Comparison of ENCODE assay signal across 8 cellular contexts in the genomic region with DNA sequence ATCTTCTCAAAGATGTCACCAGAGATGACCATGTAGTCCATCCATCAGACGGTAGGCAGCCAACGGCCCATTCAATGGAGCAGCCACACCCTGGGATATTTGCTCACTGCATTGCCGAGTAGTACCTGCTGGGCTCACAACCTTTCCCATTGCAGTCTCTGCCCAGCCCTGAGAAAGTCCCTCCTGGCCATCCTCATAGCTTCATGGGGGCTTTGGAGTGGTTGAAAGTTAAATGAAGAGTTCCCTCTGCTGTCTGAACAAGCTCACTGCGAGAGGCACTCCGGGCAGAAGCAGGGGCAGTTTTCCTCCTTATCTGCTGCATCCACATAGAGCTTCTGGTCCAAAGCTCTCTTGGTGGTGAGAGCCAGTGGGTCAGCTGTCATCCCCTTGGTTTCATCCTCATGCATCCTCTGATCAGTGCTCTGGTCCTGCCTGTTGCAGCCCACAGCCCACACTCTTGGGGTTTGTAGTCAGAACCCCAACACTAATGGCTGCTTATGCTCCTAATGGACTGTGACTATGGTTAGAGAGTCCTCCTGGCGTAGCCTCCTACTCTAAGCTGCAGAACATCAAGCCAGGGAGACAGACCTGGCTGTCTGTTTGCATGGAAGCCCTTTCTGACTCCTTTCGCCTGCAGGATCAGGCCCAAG. TPM values are rescaled to one million over a fixed set of nuclear protein-coding genes. Genes with fewer than 3 reads are reported as not detected.
A peak's percentile ranks its signal among the peaks of the same experiment; 100 is the strongest.
DNase-seq lines count a peak whose midpoint lies in the region; ATAC-seq and TF ChIP-seq lines count a peak whose summit lies in the region.

No MANE protein-coding gene starts in this region.

- CTCF ChIA-PET in WTC11 (lab: Charles Lee) = interaction anchor here (0.6 to 3.0 kb wide), 47 partner anchors 8 to 834 kb away, joined by 3 to 67 read pairs (median 5); partner anchors contain the start of genes TEX48 and TNFSF15

- ATAC-seq in WTC11 = peak; percentile 89
- no peak for ATAC-seq in stimulated activated naive CD8-positive, alpha-beta T cell treated with anti-CD3 and anti-CD28 coated beads, Interleukin-15, amount 100 ng/mL, for 72 hours
- no peak for ATAC-seq in GM21737 (IDR thresholded peaks at IDR 0.05; ENCODE audit: unreplicated experiment)
- ATAC-seq in GM21717 (IDR thresholded peaks at IDR 0.05; ENCODE audit: unreplicated experiment) = no peak

- H3K4me1 Mint-ChIP-seq in WTC11 = peaks cover 24% of the 10 kb centered on the region
- peaks cover 50% of the 10 kb centered on the region for H3K4me1 Mint-ChIP-seq in stimulated activated naive CD8-positive, alpha-beta T cell treated with anti-CD3 and anti-CD28 coated beads, Interleukin-15, amount 100 ng/mL, for 72 hours

- H3K36me3 Mint-ChIP-seq in WTC11 = no peaks in the 10 kb centered on the region

- peaks cover 36% of the 10 kb centered on the region for H3K27me3 Mint-ChIP-seq in WTC11 (ENCODE audit: low read depth)
- no peaks in the 10 kb centered on the region for H3K27me3 Mint-ChIP-seq in stimulated activated naive CD8-positive, alpha-beta T cell treated with anti-CD3 and anti-CD28 coated beads, Interleukin-15, amount 100 ng/mL, for 72 hours

- H3K27ac Mint-ChIP-seq in WTC11 = no peak overlapping the region
- H3K27ac Mint-ChIP-seq in stimulated activated naive CD8-positive, alpha-beta T cell treated with anti-CD3 and anti-CD28 coated beads, Interleukin-15, amount 100 ng/mL, for 72 hours = peak overlapping the region; percentile 99 to 100

- TF ChIP-seq CTCF in 22Rv1 (IDR thresholded peaks at IDR 0.05) = peak; percentile 73
- 0 out of 2 replicates have a peak, but pooled peaks have one; percentile 42 for TF ChIP-seq CTCF in WTC11 (IDR thresholded peaks at IDR 0.05)

- peak; percentile 99 for DNase-seq in DMS79 treated with DMSO at 0.1 percent for 48 hours (lab: John Stamatoyannopoulos, UW)
- DNase-seq in NCI-H1417 treated with DMSO at 0.1 percent for 48 hours (lab: John Stamatoyannopoulos, UW) = peak; percentile 24
- peak; percentile 74 for DNase-seq in WTC11 (ENCODE audit: low spot score)
- DNase-seq in hepatic stellate cell (ENCODE audit: low spot score) = peak; percentile 44
- peak in 1 of 2 donors; percentile 49 for DNase-seq in stimulated activated naive CD8-positive, alpha-beta T cell treated with anti-CD3 and anti-CD28 coated beads, Interleukin-15, amount 100 ng/mL, for 72 hours

- no peaks in the 10 kb centered on the region for H3K9me3 Mint-ChIP-seq in WTC11
- H3K9me3 Mint-ChIP-seq in stimulated activated naive CD8-positive, alpha-beta T cell treated with anti-CD3 and anti-CD28 coated beads, Interleukin-15, amount 100 ng/mL, for 72 hours = peaks cover 0 to 9% of the 10 kb centered on the region in 2 donors

- peak overlapping the region; percentile 83 for H3K27ac ChIP-seq in 22Rv1

- POLR2A ChIA-PET in WTC11 (lab: Charles Lee) = no interaction called here

- H3K4me3 Mint-ChIP-seq in WTC11 = no peak overlapping the region
- H3K4me3 Mint-ChIP-seq in stimulated activated naive CD8-positive, alpha-beta T cell treated with anti-CD3 and anti-CD28 coated beads, Interleukin-15, amount 100 ng/mL, for 72 hours = peak overlapping the region; percentile 10 to 33

TF ChIP-seq in WTC11, 78 proteins besides CTCF, POLR2A, EP300 and RAD21:
- TF ChIP-seq ZNF396 (CRISPR knock-in tag; IDR thresholded peaks at IDR 0.05; ENCODE audit: borderline replicate concordance) (peak; percentile 80; the same call in 1 of the 2 replicates), NR2C2 (CRISPR knock-in tag; IDR thresholded peaks at IDR 0.05) (no peak), CREB1 (CRISPR knock-in tag; IDR thresholded peaks at IDR 0.05) (no peak), ETV6 (CRISPR knock-in tag; IDR thresholded peaks at IDR 0.05) (peak; percentile 60), MYBL2 (CRISPR knock-in tag; IDR thresholded peaks at IDR 0.05) (no peak)
- TF ChIP-seq, protein P1, sequence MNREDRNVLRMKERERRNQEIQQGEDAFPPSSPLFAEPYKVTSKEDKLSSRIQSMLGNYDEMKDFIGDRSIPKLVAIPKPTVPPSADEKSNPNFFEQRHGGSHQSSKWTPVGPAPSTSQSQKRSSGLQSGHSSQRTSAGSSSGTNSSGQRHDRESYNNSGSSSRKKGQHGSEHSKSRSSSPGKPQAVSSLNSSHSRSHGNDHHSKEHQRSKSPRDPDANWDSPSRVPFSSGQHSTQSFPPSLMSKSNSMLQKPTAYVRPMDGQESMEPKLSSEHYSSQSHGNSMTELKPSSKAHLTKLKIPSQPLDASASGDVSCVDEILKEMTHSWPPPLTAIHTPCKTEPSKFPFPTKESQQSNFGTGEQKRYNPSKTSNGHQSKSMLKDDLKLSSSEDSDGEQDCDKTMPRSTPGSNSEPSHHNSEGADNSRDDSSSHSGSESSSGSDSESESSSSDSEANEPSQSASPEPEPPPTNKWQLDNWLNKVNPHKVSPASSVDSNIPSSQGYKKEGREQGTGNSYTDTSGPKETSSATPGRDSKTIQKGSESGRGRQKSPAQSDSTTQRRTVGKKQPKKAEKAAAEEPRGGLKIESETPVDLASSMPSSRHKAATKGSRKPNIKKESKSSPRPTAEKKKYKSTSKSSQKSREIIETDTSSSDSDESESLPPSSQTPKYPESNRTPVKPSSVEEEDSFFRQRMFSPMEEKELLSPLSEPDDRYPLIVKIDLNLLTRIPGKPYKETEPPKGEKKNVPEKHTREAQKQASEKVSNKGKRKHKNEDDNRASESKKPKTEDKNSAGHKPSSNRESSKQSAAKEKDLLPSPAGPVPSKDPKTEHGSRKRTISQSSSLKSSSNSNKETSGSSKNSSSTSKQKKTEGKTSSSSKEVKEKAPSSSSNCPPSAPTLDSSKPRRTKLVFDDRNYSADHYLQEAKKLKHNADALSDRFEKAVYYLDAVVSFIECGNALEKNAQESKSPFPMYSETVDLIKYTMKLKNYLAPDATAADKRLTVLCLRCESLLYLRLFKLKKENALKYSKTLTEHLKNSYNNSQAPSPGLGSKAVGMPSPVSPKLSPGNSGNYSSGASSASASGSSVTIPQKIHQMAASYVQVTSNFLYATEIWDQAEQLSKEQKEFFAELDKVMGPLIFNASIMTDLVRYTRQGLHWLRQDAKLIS (CRISPR knock-in tag; IDR thresholded peaks at IDR 0.05; ENCODE audit: borderline replicate concordance) = no peak

RNA-seq across cellular contexts. Expression of gene TNFSF8, which starts 23.3 kb away (rescaled TPM):
- total RNA-seq in WTC11 (2021) = 0.25 TPM in 1 of 3 replicates, not detected in the others
